In genomic region chr16:56608043-56608875, GRCh38 we compare ENCODE assay signal across 8 cellular contexts. TPM values are rescaled to one million over a fixed set of nuclear protein-coding genes. Genes with fewer than 3 reads are reported as not detected.
A peak's percentile ranks its signal among the peaks of the same experiment; 100 is the strongest.
DNase-seq lines count a peak whose midpoint lies in the region; ATAC-seq and TF ChIP-seq lines count a peak whose summit lies in the region.

Gene MT2A, plus strand, starts transcription at chr16:56608584. Its CDS starts 72 bp downstream, at chr16:56608656.

- H3K4me3 ChIP-seq in MM.1S (ENCODE audit: low read length) (peak within 1 kb of the TSS; percentile 71), SJSA1 (peak within 1 kb of the TSS; percentile 47), neuronal stem cell (ENCODE audit: low read length in 2 of 2) (peak within 1 kb of the TSS; percentile 48 to 75)

- H4K91ac ChIP-seq in neuronal stem cell (ENCODE audit: low read depth, low read length, poor library complexity): no peak within 1 kb of the TSS

- H3K23ac ChIP-seq in neuronal stem cell (ENCODE audit: low read depth, low read length, poor library complexity): peak within 1 kb of the TSS; percentile 66

- no peaks in the 10 kb centered on the region for H3K9me2 ChIP-seq in MM.1S (replicated peaks; ENCODE audit: insufficient read depth, low read length)

- H2AFZ ChIP-seq in MM.1S (ENCODE audit: low read length) (peak within 1 kb of the TSS; percentile 87), neuronal stem cell (ENCODE audit: low read length) (peak within 1 kb of the TSS; percentile 81)

- H3K14ac ChIP-seq in neuronal stem cell (ENCODE audit: low read length): no peak within 1 kb of the TSS

- H3K18ac ChIP-seq in neuronal stem cell (ENCODE audit: low read length): peak within 1 kb of the TSS; percentile 92

- H2BK12ac ChIP-seq in neuronal stem cell (ENCODE audit: low read length): peak within 1 kb of the TSS; percentile 69

- no CpG with 5 or more reads among the region's 62 CpGs for WGBS in neuronal stem cell (ENCODE audit: extremely low coverage in 2 of 2, insufficient read length in 2 of 2, insufficient replicate concordance in 1 of 2), 2 donors

- H4K20me1 ChIP-seq in MM.1S (ENCODE audit: insufficient read depth, low read length): no peaks in the 10 kb centered on the region

- H3K79me1 ChIP-seq in neuronal stem cell (ENCODE audit: low read depth, low read length): no peaks in the 10 kb centered on the region

- H3F3A ChIP-seq in MM.1S (ENCODE audit: insufficient read depth, low read length): peaks cover 16% of the 10 kb centered on the region

- ATAC-seq in foreskin keratinocyte: peak; percentile 68

- H3K4me2 ChIP-seq in MM.1S (ENCODE audit: low read depth, low read length): peak within 1 kb of the TSS; percentile 100
- peak within 1 kb of the TSS; percentile 74 for H3K4me2 ChIP-seq in neuronal stem cell (ENCODE audit: insufficient read depth, low read length, poor library complexity, severe bottlenecking)

- no peak within 1 kb of the TSS for H2BK120ac ChIP-seq in neuronal stem cell (ENCODE audit: low read depth, low read length)

- TF ChIP-seq CTCF in MM.1S (IDR thresholded peaks at IDR 0.05; ENCODE audit: low read length) (no peak), foreskin keratinocyte (conservative IDR thresholded peaks at IDR 0.05) (no peak), subcutaneous adipose tissue (IDR thresholded peaks at IDR 0.05; ENCODE audit: low read depth) (no peak)

- no peaks in the 10 kb centered on the region for H3K79me2 ChIP-seq in MM.1S (ENCODE audit: low read length)

- no peak within 1 kb of the TSS for H2AK5ac ChIP-seq in neuronal stem cell (ENCODE audit: low read depth, low read length)

- DNase-seq in GF-D8 (lab: John Stamatoyannopoulos, UW) (peak; percentile 87), HCEC 1CT (peak; percentile 100), MM.1S (peak; percentile 94), SJSA1 (ENCODE audit: low read depth in 1 of 2, low spot score in 2 of 2) (peak; percentile 90 to 96), foreskin keratinocyte (peak; percentile 86 to 92), neuronal stem cell (ENCODE audit: low spot score) (peak; percentile 78)
- peak; percentile 52 to 82 (median 65) for DNase-seq in activated naive CD4-positive, alpha-beta T cell (lab: John Stamatoyannopoulos, UW)

- no peak within 1 kb of the TSS for H2BK15ac ChIP-seq in neuronal stem cell (ENCODE audit: low read length)

- H3K27me3 ChIP-seq in MM.1S (replicated peaks; ENCODE audit: insufficient read depth, low read length) (peaks cover 18% of the 10 kb centered on the region), SJSA1 (replicated peaks) (no peaks in the 10 kb centered on the region), foreskin keratinocyte (no peaks in the 10 kb centered on the region), neuronal stem cell (ENCODE audit: control insufficient read depth in 3 of 3, insufficient read depth in 3 of 3, low read depth in 1 of 3, low read length in 3 of 3) (peaks cover 6 to 39% (median 25%) of the 10 kb centered on the region in 3 experiments)

- peak within 1 kb of the TSS; percentile 17; the same call in 1 of the 2 replicates for H3K9ac ChIP-seq in MM.1S (ENCODE audit: low read length)
- peak within 1 kb of the TSS; percentile 64 for H3K9ac ChIP-seq in neuronal stem cell (ENCODE audit: low read depth, low read length, poor library complexity)

- no peak within 1 kb of the TSS for H2BK5ac ChIP-seq in neuronal stem cell (ENCODE audit: low read length)

- peaks cover 19% of the 10 kb centered on the region for H3K4me1 ChIP-seq in MM.1S (ENCODE audit: low read length)
- H3K4me1 ChIP-seq in SJSA1 (replicated peaks): peaks cover 63% of the 10 kb centered on the region
- H3K4me1 ChIP-seq in foreskin keratinocyte: peaks cover 18% of the 10 kb centered on the region
- H3K4me1 ChIP-seq in neuronal stem cell (ENCODE audit: control insufficient read depth in 2 of 2, insufficient read depth in 1 of 2, low read depth in 1 of 2, low read length in 2 of 2): peaks cover 16 to 22% of the 10 kb centered on the region in 2 donors

- H3K36me3 ChIP-seq in MM.1S (replicated peaks; ENCODE audit: insufficient read depth, low read length): no peaks in the 10 kb centered on the region
- no peaks in the 10 kb centered on the region for H3K36me3 ChIP-seq in SJSA1
- no peaks in the 10 kb centered on the region for H3K36me3 ChIP-seq in neuronal stem cell (replicated peaks in 1 of 2; ENCODE audit: control insufficient read depth in 2 of 2, insufficient read depth in 2 of 2, low read length in 2 of 2)

- H3K9me3 ChIP-seq in MM.1S (replicated peaks; ENCODE audit: insufficient read depth, low read length) (no peaks in the 10 kb centered on the region), SJSA1 (replicated peaks) (no peaks in the 10 kb centered on the region), neuronal stem cell (replicated peaks in 1 of 2; ENCODE audit: control insufficient read depth in 2 of 2, insufficient read depth in 1 of 2, low read depth in 1 of 2, low read length in 2 of 2) (no peaks in the 10 kb centered on the region)

- H3K27ac ChIP-seq in MM.1S (ENCODE audit: low read length) (no peak within 1 kb of the TSS), SJSA1 (peak within 1 kb of the TSS; percentile 96), foreskin keratinocyte (peak within 1 kb of the TSS; percentile 77), neuronal stem cell (replicated peaks; ENCODE audit: low read length) (no peak within 1 kb of the TSS)

- no peak within 1 kb of the TSS for H3K4ac ChIP-seq in neuronal stem cell (ENCODE audit: low read length)

- H4K8ac ChIP-seq in neuronal stem cell (ENCODE audit: low read depth, low read length): no peak within 1 kb of the TSS

RNA-seq across cellular contexts. Expression of gene MT2A, which starts in this region (rescaled TPM):
- 48.4 and 69.6 TPM in 2 replicates for total RNA-seq in SJSA1 (2014; rRNA removed; shearing (Covaris generic))
- total RNA-seq in foreskin keratinocyte: 4,420 and 5,254 TPM in 2 replicates
- 5,670 and 6,844 TPM in 2 replicates for polyA plus RNA-seq in foreskin keratinocyte
- 3.5 TPM for polyA plus RNA-seq in neuronal stem cell (2013, experiment 1 of 2)
- polyA plus RNA-seq in neuronal stem cell (2013, experiment 2 of 2): 3.5 TPM
- 1,000 to 10,000 TPM in 1 of 4 donors, 100 to 1,000 TPM in 3; 164 to 1,003 (median 271) TPM for total RNA-seq in subcutaneous adipose tissue

Comparison
In these comparisons a context has a peak if more than half of its experiments do, and no peak if none do; other contexts are left out.
1. H3K27ac ChIP-seq: peak in SJSA1 (single experiment) and foreskin keratinocyte (single experiment); none in MM.1S (single experiment) and neuronal stem cell (single experiment).
2. Peak in every context shown above with its lines, with median percentiles within 50 percentile points of each other: DNase-seq and H3K4me3 ChIP-seq.